Comparison of ENCODE assay signal across 24 cellular contexts in genomic region chr3:182410051-182410450, GRCh38.
"Had no signal": no experiment of that assay in that cellular context is flagged by ENCODE, and none has a peak within 500 bp of the region (broad histone marks: within the 10 kb centered on the region; RNA-seq: fewer than 3 reads in every experiment).

No MANE protein-coding gene starts in this region.

- H3K27me3 ChIP-seq: body of pancreas, breast epithelium, SJCRH30 had no signal

- H3K4me1 ChIP-seq: body of pancreas, breast epithelium, SJCRH30 had no signal

- FAIRE-seq: astrocyte, TTC549 had no signal

- H3K4me3 ChIP-seq: body of pancreas, breast epithelium, SJCRH30, SK-N-MC had no signal

- ATAC-seq: activated CD8-positive, alpha-beta T cell treated with anti-CD3 and anti-CD28 coated beads, Interleukin-2, amount 10 ng/mL, durations not matched to agents 7 days and 5 days; body of pancreas; Panc1 had no signal

- DNase-seq: activated CD4-positive, alpha-beta T cell treated with anti-CD3 and anti-CD28 coated beads, Interleukin-2, amount 10 ng/mL, durations not matched to agents 24 days and 14 days; activated CD4-positive, alpha-beta T cell treated with anti-CD3 and anti-CD28 coated beads, Interleukin-2, amount 50 U/mL, for 4 hours; activated CD8-positive, alpha-beta T cell treated with anti-CD3 and anti-CD28 coated beads, Interleukin-2, amount 10 ng/mL, durations not matched to agents 7 days and 5 days; activated gamma-delta T cell; activated naive CD4-positive, alpha-beta T cell treated with Interleukin-2 at 50 U/mL for 16 hours; activated naive CD8-positive, alpha-beta T cell treated with anti-CD3 and anti-CD28 coated beads, Interleukin-2, amount 10 ng/mL, durations not matched to agents 7 days and 5 days; activated T-cell treated with anti-CD3 and anti-CD28 coated beads, Interleukin-2, amount 50 U/mL, for 24 hours; amygdala; body of pancreas; NCI-H1105; NCI-H1417 treated with DMSO at 0.1 percent for 48 hours; NCI-H187 treated with DMSO at 0.1 percent for 48 hours; NCI-H2081; NCI-H345; NCI-H524 treated with DMSO at 0.1 percent for 48 hours; OCI-M1; SHP77; SJCRH30; T1000 had no signal

- H3K27ac ChIP-seq: body of pancreas, breast epithelium, SJCRH30, SK-N-MC had no signal

- H3K9me3 ChIP-seq: body of pancreas, breast epithelium, SJCRH30 had no signal

- H3K36me3 ChIP-seq: breast epithelium, SJCRH30 had no signal
